ENCODE assay signal across 21 cellular contexts in the genomic region with DNA sequence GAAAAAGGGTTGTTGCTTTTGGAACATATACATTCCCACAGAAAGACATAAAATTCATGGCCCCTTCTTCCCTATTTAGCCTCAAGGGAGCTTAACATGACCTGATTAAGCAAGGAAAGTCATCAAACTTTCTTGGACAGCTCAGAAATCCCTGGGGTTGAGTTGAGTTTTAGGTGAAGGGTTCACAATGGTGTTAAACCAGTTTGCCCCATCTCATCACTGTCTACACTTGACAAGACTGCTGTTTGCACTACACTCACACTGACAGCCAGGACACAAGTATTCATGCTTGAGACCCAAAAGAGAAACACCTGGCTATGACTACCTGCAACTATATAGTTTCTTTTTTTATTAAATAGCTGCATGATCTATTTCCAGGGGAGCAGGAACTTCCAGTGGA.
"Had no signal": no experiment of that assay in that cellular context is flagged by ENCODE, and none has a peak within 500 bp of the region (broad histone marks: within the 10 kb centered on the region; RNA-seq: fewer than 3 reads in every experiment).

No MANE protein-coding gene starts in this region.

- H3K27me3 Mint-ChIP-seq: activated naive CD8-positive, alpha-beta T cell treated with anti-CD3 and anti-CD28 coated beads, Interleukin-2, amount 10 ng/mL, durations not matched to agents 7 days and 5 days; T-helper 17 cell had no signal

- H3K27me3 ChIP-seq: adrenal gland, MG63 had no signal

- H3K36me3 ChIP-seq: adrenal gland, MG63 had no signal

- H3K4me1 Mint-ChIP-seq: activated naive CD8-positive, alpha-beta T cell treated with anti-CD3 and anti-CD28 coated beads, Interleukin-2, amount 10 ng/mL, durations not matched to agents 7 days and 5 days; T-helper 17 cell; WTC11 had no signal

- DNase-seq: activated CD4-positive, alpha-beta T cell treated with anti-CD3 and anti-CD28 coated beads for 48 hours; activated CD4-positive, alpha-beta T cell treated with anti-CD3 and anti-CD28 coated beads, Interleukin-2, amount 50 U/mL, for 4 hours; activated CD4-positive, CD25-positive, alpha-beta regulatory T cell treated with anti-CD3 and anti-CD28 coated beads, Interleukin-2, amount 50 U/mL, for 72 hours; activated CD8-positive, alpha-beta memory T cell treated with anti-CD3 and anti-CD28 coated beads, Interleukin-2, amount 50 U/mL, for 48 hours; activated CD8-positive, alpha-beta T cell treated with anti-CD3 and anti-CD28 coated beads, Interleukin-2, amount 10 ng/mL, durations not matched to agents 7 days and 5 days; activated naive CD4-positive, alpha-beta T cell treated with anti-CD3 and anti-CD28 coated beads, Interleukin-2, amount 50 U/mL, for 16 hours; activated naive CD8-positive, alpha-beta T cell treated with anti-CD3 and anti-CD28 coated beads, Interleukin-2, amount 10 ng/mL, durations not matched to agents 7 days and 5 days; activated T-cell treated with anti-CD3 and anti-CD28 coated beads, Interleukin-2, amount 50 U/mL, for 1 hour; adrenal gland; anterior cingulate cortex; cerebellar nuclear complex; MG63; NCI-H1694 treated with DMSO at 0.1 percent for 48 hours; NCI-H2171; NCI-H2227 treated with DMSO at 0.1 percent for 48 hours; NCI-H446 treated with DMSO at 0.1 percent for 48 hours; SIG-M5; T-helper 17 cell; T-helper 9 cell had no signal

- H3K9me3 ChIP-seq: adrenal gland, MG63 had no signal

- H3K27ac ChIP-seq: adrenal gland had no signal

- H3K9me3 Mint-ChIP-seq: activated naive CD8-positive, alpha-beta T cell treated with anti-CD3 and anti-CD28 coated beads, Interleukin-2, amount 10 ng/mL, durations not matched to agents 7 days and 5 days; WTC11 had no signal

- FAIRE-seq: colon had no signal

- H3K4me3 ChIP-seq: adrenal gland, MG63 had no signal

- H3K27ac Mint-ChIP-seq: activated CD8-positive, alpha-beta T cell treated with anti-CD3 and anti-CD28 coated beads, Interleukin-2, amount 10 ng/mL, durations not matched to agents 7 days and 5 days; activated naive CD8-positive, alpha-beta T cell treated with anti-CD3 and anti-CD28 coated beads, Interleukin-2, amount 10 ng/mL, durations not matched to agents 7 days and 5 days; T-helper 17 cell; WTC11 had no signal

- H3K36me3 Mint-ChIP-seq: activated naive CD8-positive, alpha-beta T cell treated with anti-CD3 and anti-CD28 coated beads, Interleukin-2, amount 10 ng/mL, durations not matched to agents 7 days and 5 days; WTC11 had no signal

- H3K4me1 ChIP-seq: adrenal gland had no signal

- H3K4me3 Mint-ChIP-seq: activated CD8-positive, alpha-beta T cell treated with anti-CD3 and anti-CD28 coated beads, Interleukin-2, amount 10 ng/mL, durations not matched to agents 7 days and 5 days; activated naive CD8-positive, alpha-beta T cell treated with anti-CD3 and anti-CD28 coated beads, Interleukin-2, amount 10 ng/mL, durations not matched to agents 7 days and 5 days; T-helper 17 cell; WTC11 had no signal
